ENCODE assay signal across 1 cellular context in the genomic region with DNA sequence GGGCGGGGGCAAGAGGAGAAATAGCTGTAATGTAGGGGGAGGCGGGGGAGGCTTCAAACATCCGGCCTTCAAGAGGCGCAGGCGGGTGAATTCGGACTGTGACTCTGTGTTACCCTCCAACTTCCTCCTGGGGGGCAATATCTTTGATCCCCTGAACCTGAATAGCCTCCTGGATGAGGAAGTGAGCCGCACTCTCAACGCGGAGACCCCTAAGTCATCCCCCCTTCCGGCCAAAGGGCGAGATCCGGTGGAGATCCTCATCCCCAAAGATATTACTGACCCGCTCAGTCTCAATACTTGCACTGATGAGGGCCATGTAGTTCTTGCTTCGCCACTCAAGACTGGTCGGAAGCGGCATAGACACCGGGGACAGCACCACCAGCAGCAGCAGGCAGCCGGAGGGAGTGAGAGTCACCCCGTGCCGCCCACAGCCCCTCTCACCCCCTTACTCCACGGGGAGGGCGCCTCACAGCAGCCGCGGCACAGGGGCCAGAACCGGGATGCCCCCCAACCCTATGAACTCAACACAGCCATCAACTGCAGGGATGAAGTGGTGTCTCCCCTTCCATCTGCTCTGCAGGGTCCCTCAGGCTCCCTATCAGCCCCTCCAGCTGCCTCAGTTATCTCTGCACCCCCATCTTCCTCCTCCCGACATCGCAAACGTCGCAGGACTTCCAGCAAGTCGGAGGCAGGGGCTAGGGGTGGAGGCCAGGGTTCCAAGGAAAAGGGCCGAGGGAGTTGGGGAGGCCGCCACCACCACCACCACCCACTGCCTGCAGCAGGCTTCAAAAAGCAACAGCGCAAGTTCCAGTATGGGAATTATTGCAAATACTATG.
TF ChIP-seq lines count a peak whose summit lies in the region.

No MANE protein-coding gene starts in this region.

TF ChIP-seq in K562, 482 proteins besides CTCF, POLR2A, EP300 and RAD21 (continues in another document):
- TF ChIP-seq KLF16 (IDR thresholded peaks at IDR 0.05) (no peak; the same call in 1 of the 2 replicates), ZNF3 (CRISPR knock-in tag; IDR thresholded peaks at IDR 0.05) (no peak), TBL1XR1 (IDR thresholded peaks at IDR 0.05; ENCODE audit: low read length in 2 of 2) (peak in 1 of 2 experiments; percentile 15; a peak in 1 of 4 replicates), CBX5 (IDR thresholded peaks at IDR 0.05; ENCODE audit: borderline replicate concordance, low read depth) (no peak), ZNF668 (CRISPR knock-in tag; IDR thresholded peaks at IDR 0.05) (no peak), ZNF311 (CRISPR knock-in tag; IDR thresholded peaks at IDR 0.05) (no peak), GATAD2A (IDR thresholded peaks at IDR 0.05) (no peak), ZNF551 (CRISPR knock-in tag; IDR thresholded peaks at IDR 0.05) (no peak), ARNT (IDR thresholded peaks at IDR 0.05) (no peak), FOSL1 (tag; conservative IDR thresholded peaks at IDR 0.05) (no peak), HCFC1 (IDR thresholded peaks at IDR 0.05; ENCODE audit: low read depth, low read length) (0 out of 2 replicates have a peak, but pooled peaks have one; percentile 3), NBN (IDR thresholded peaks at IDR 0.05; ENCODE audit: low read depth) (peak; percentile 38; the same call in 1 of the 2 replicates), ZNF212 (CRISPR knock-in tag; IDR thresholded peaks at IDR 0.05) (0 out of 2 replicates have a peak, but pooled peaks have one; percentile 46), C11orf30 (IDR thresholded peaks at IDR 0.05; ENCODE audit: low read depth) (no peak), ARID2 (IDR thresholded peaks at IDR 0.05) (no peak), TGIF2 (CRISPR knock-in tag; IDR thresholded peaks at IDR 0.05) (no peak), ZNF444 (CRISPR knock-in tag; IDR thresholded peaks at IDR 0.05) (no peak), TBP (optimal IDR thresholded peaks at IDR 0.05; ENCODE audit: low read depth, low read length) (peak; percentile 39), SMARCA4 (IDR thresholded peaks at IDR 0.05) (peak; percentile 47; the same call in 1 of the 2 replicates), TAL1 (IDR thresholded peaks at IDR 0.05) (peak; percentile 40; the same call in 1 of the 2 replicates), ZNF354B (CRISPR knock-in tag; IDR thresholded peaks at IDR 0.05) (no peak), MEF2A (IDR thresholded peaks at IDR 0.05; ENCODE audit: control insufficient read depth, low read depth, low read length) (no peak), ZNF778 (CRISPR knock-in tag; IDR thresholded peaks at IDR 0.05) (no peak), DNMT1 (IDR thresholded peaks at IDR 0.05) (no peak), ZNF316 (IDR thresholded peaks at IDR 0.05) (no peak), PRMT5 (CRISPR knock-in tag; IDR thresholded peaks at IDR 0.05) (no peak), ZNF124 (CRISPR knock-in tag; IDR thresholded peaks at IDR 0.05) (no peak), ZKSCAN1 (IDR thresholded peaks at IDR 0.05; ENCODE audit: low read depth, low read length) (0 out of 2 replicates have a peak, but pooled peaks have one; percentile 9), TAF1 (IDR thresholded peaks at IDR 0.05; ENCODE audit: control insufficient read depth, extremely low read depth, insufficient read depth, low read length, severe bottlenecking) (no peak), RBM39 (optimal IDR thresholded peaks at IDR 0.05; ENCODE audit: low read depth, low read length) (no peak)
- TF ChIP-seq, protein P1, sequence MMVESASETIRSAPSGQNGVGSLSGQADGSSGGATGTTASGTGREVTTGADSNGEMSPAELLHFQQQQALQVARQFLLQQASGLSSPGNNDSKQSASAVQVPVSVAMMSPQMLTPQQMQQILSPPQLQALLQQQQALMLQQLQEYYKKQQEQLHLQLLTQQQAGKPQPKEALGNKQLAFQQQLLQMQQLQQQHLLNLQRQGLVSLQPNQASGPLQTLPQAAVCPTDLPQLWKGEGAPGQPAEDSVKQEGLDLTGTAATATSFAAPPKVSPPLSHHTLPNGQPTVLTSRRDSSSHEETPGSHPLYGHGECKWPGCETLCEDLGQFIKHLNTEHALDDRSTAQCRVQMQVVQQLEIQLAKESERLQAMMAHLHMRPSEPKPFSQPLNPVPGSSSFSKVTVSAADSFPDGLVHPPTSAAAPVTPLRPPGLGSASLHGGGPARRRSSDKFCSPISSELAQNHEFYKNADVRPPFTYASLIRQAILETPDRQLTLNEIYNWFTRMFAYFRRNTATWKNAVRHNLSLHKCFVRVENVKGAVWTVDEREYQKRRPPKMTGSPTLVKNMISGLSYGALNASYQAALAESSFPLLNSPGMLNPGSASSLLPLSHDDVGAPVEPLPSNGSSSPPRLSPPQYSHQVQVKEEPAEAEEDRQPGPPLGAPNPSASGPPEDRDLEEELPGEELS (CRISPR knock-in tag; IDR thresholded peaks at IDR 0.05; ENCODE audit: borderline replicate concordance), result no peak
- TF ChIP-seq, protein P2, sequence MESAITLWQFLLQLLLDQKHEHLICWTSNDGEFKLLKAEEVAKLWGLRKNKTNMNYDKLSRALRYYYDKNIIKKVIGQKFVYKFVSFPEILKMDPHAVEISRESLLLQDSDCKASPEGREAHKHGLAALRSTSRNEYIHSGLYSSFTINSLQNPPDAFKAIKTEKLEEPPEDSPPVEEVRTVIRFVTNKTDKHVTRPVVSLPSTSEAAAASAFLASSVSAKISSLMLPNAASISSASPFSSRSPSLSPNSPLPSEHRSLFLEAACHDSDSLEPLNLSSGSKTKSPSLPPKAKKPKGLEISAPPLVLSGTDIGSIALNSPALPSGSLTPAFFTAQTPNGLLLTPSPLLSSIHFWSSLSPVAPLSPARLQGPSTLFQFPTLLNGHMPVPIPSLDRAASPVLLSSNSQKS (CRISPR knock-in tag; IDR thresholded peaks at IDR 0.05), result no peak
- TF ChIP-seq, protein P3, sequence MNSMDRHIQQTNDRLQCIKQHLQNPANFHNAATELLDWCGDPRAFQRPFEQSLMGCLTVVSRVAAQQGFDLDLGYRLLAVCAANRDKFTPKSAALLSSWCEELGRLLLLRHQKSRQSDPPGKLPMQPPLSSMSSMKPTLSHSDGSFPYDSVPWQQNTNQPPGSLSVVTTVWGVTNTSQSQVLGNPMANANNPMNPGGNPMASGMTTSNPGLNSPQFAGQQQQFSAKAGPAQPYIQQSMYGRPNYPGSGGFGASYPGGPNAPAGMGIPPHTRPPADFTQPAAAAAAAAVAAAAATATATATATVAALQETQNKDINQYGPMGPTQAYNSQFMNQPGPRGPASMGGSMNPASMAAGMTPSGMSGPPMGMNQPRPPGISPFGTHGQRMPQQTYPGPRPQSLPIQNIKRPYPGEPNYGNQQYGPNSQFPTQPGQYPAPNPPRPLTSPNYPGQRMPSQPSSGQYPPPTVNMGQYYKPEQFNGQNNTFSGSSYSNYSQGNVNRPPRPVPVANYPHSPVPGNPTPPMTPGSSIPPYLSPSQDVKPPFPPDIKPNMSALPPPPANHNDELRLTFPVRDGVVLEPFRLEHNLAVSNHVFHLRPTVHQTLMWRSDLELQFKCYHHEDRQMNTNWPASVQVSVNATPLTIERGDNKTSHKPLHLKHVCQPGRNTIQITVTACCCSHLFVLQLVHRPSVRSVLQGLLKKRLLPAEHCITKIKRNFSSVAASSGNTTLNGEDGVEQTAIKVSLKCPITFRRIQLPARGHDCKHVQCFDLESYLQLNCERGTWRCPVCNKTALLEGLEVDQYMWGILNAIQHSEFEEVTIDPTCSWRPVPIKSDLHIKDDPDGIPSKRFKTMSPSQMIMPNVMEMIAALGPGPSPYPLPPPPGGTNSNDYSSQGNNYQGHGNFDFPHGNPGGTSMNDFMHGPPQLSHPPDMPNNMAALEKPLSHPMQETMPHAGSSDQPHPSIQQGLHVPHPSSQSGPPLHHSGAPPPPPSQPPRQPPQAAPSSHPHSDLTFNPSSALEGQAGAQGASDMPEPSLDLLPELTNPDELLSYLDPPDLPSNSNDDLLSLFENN (IDR thresholded peaks at IDR 0.05; ENCODE audit: low read depth in 2 of 2, low read length in 2 of 2), result peak in 1 of 2 experiments; percentile 59; a peak in 1 of 4 replicates
- TF ChIP-seq, protein P4, sequence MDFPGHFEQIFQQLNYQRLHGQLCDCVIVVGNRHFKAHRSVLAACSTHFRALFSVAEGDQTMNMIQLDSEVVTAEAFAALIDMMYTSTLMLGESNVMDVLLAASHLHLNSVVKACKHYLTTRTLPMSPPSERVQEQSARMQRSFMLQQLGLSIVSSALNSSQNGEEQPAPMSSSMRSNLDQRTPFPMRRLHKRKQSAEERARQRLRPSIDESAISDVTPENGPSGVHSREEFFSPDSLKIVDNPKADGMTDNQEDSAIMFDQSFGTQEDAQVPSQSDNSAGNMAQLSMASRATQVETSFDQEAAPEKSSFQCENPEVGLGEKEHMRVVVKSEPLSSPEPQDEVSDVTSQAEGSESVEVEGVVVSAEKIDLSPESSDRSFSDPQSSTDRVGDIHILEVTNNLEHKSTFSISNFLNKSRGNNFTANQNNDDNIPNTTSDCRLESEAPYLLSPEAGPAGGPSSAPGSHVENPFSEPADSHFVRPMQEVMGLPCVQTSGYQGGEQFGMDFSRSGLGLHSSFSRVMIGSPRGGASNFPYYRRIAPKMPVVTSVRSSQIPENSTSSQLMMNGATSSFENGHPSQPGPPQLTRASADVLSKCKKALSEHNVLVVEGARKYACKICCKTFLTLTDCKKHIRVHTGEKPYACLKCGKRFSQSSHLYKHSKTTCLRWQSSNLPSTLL (IDR thresholded peaks at IDR 0.05), result no peak
- TF ChIP-seq, protein P5, sequence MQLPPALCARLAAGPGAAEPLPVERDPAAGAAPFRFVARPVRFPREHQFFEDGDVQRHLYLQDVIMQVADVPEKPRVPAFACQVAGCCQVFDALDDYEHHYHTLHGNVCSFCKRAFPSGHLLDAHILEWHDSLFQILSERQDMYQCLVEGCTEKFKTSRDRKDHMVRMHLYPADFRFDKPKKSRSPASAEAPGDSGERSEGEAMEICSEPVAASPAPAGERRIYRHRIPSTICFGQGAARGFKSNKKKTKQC (CRISPR knock-in tag; IDR thresholded peaks at IDR 0.05), result no peak
- TF ChIP-seq, protein P6, sequence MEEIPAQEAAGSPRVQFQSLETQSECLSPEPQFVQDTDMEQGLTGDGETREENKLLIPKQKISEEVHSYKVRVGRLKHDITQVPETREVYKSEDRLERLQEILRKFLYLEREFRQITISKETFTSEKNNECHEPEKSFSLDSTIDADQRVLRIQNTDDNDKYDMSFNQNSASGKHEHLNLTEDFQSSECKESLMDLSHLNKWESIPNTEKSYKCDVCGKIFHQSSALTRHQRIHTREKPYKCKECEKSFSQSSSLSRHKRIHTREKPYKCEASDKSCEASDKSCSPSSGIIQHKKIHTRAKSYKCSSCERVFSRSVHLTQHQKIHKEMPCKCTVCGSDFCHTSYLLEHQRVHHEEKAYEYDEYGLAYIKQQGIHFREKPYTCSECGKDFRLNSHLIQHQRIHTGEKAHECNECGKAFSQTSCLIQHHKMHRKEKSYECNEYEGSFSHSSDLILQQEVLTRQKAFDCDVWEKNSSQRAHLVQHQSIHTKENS (CRISPR knock-in tag; IDR thresholded peaks at IDR 0.05), result no peak
- TF ChIP-seq, protein P7, sequence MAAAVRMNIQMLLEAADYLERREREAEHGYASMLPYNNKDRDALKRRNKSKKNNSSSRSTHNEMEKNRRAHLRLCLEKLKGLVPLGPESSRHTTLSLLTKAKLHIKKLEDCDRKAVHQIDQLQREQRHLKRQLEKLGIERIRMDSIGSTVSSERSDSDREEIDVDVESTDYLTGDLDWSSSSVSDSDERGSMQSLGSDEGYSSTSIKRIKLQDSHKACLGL (CRISPR knock-in tag; IDR thresholded peaks at IDR 0.05; ENCODE audit: borderline replicate concordance, poor library complexity, severe bottlenecking), result no peak
- TF ChIP-seq, protein P8, sequence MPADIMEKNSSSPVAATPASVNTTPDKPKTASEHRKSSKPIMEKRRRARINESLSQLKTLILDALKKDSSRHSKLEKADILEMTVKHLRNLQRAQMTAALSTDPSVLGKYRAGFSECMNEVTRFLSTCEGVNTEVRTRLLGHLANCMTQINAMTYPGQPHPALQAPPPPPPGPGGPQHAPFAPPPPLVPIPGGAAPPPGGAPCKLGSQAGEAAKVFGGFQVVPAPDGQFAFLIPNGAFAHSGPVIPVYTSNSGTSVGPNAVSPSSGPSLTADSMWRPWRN (IDR thresholded peaks at IDR 0.05; ENCODE audit: low read depth), result no peak
- TF ChIP-seq, protein P9, sequence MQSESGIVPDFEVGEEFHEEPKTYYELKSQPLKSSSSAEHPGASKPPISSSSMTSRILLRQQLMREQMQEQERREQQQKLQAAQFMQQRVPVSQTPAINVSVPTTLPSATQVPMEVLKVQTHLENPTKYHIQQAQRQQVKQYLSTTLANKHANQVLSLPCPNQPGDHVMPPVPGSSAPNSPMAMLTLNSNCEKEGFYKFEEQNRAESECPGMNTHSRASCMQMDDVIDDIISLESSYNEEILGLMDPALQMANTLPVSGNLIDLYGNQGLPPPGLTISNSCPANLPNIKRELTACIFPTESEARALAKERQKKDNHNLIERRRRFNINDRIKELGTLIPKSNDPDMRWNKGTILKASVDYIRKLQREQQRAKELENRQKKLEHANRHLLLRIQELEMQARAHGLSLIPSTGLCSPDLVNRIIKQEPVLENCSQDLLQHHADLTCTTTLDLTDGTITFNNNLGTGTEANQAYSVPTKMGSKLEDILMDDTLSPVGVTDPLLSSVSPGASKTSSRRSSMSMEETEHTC (IDR thresholded peaks at IDR 0.05), result no peak
- TF ChIP-seq, protein P10, sequence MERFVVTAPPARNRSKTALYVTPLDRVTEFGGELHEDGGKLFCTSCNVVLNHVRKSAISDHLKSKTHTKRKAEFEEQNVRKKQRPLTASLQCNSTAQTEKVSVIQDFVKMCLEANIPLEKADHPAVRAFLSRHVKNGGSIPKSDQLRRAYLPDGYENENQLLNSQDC (CRISPR knock-in tag; IDR thresholded peaks at IDR 0.05), result no peak
- TF ChIP-seq, protein P11, sequence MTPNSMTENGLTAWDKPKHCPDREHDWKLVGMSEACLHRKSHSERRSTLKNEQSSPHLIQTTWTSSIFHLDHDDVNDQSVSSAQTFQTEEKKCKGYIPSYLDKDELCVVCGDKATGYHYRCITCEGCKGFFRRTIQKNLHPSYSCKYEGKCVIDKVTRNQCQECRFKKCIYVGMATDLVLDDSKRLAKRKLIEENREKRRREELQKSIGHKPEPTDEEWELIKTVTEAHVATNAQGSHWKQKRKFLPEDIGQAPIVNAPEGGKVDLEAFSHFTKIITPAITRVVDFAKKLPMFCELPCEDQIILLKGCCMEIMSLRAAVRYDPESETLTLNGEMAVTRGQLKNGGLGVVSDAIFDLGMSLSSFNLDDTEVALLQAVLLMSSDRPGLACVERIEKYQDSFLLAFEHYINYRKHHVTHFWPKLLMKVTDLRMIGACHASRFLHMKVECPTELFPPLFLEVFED (CRISPR knock-in tag; conservative IDR thresholded peaks at IDR 0.05), result no peak; the same call in 1 of the 2 replicates
- TF ChIP-seq, protein P12, sequence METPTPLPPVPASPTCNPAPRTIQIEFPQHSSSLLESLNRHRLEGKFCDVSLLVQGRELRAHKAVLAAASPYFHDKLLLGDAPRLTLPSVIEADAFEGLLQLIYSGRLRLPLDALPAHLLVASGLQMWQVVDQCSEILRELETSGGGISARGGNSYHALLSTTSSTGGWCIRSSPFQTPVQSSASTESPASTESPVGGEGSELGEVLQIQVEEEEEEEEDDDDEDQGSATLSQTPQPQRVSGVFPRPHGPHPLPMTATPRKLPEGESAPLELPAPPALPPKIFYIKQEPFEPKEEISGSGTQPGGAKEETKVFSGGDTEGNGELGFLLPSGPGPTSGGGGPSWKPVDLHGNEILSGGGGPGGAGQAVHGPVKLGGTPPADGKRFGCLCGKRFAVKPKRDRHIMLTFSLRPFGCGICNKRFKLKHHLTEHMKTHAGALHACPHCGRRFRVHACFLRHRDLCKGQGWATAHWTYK (CRISPR knock-in tag; IDR thresholded peaks at IDR 0.05), result peak; percentile 29; the same call in 1 of the 2 replicates
